ENCODE assay signal across 1 cellular context in genomic region chr12:106839343-106839742, GRCh38.
TF ChIP-seq lines count a peak whose summit lies in the region.

No MANE protein-coding gene starts in this region.

TF ChIP-seq in K562, 482 proteins besides CTCF, POLR2A, EP300 and RAD21 (continued from another document):
- TF ChIP-seq GTF2E2 (tag; IDR thresholded peaks at IDR 0.05) (no peak), NR0B1 (IDR thresholded peaks at IDR 0.05; ENCODE audit: partially characterized antibody) (no peak), SMARCB1 (IDR thresholded peaks at IDR 0.05; ENCODE audit: insufficient read length, low read depth) (no peak), AFF4 (CRISPR knock-in tag; IDR thresholded peaks at IDR 0.05) (no peak), ZNF444 (CRISPR knock-in tag; IDR thresholded peaks at IDR 0.05) (no peak), FIP1L1 (IDR thresholded peaks at IDR 0.05; ENCODE audit: low read depth, low read length, poor library complexity, severe bottlenecking) (no peak), MEIS2 (IDR thresholded peaks at IDR 0.05; ENCODE audit: partially characterized antibody) (peak; percentile 56), SP2 (IDR thresholded peaks at IDR 0.05; ENCODE audit: extremely low read depth, low read depth, low read length, poor library complexity, severe bottlenecking) (no peak), ZNF436 (CRISPR knock-in tag; IDR thresholded peaks at IDR 0.05) (no peak), ZNF57 (CRISPR knock-in tag; IDR thresholded peaks at IDR 0.05) (no peak), ZNF41 (CRISPR knock-in tag; conservative IDR thresholded peaks at IDR 0.05) (no peak), HBP1 (CRISPR knock-in tag; IDR thresholded peaks at IDR 0.05) (no peak), RHOXF2B (CRISPR knock-in tag; conservative IDR thresholded peaks at IDR 0.05) (no peak), RFX1 (IDR thresholded peaks at IDR 0.05) (peak; percentile 13; the same call in 1 of the 2 replicates), NR4A1 (CRISPR knock-in tag; IDR thresholded peaks at IDR 0.05) (no peak), NR4A1 (tag; IDR thresholded peaks at IDR 0.05) (no peak), TEAD4 (IDR thresholded peaks at IDR 0.05; ENCODE audit: low read length) (0 out of 2 replicates have a peak, but pooled peaks have one; percentile 18), TEAD4 (CRISPR knock-in tag; IDR thresholded peaks at IDR 0.05; ENCODE audit: borderline replicate concordance) (no peak), HDAC2 (IDR thresholded peaks at IDR 0.05) (no peak), RBM25 (IDR thresholded peaks at IDR 0.05; ENCODE audit: low read depth, low read length, severe bottlenecking) (no peak), CUX1 (CRISPR knock-in tag; IDR thresholded peaks at IDR 0.05) (no peak), CTBP1 (IDR thresholded peaks at IDR 0.05; ENCODE audit: borderline replicate concordance) (no peak), TCF3 (CRISPR knock-in tag; IDR thresholded peaks at IDR 0.05) (no peak), CBFA2T3 (IDR thresholded peaks at IDR 0.05) (peak; percentile 53)
